22 cellular contexts compared by ENCODE assay signal in genomic region chr18:37641573-37641972, GRCh38.
"Had no signal": no experiment of that assay in that cellular context is flagged by ENCODE, and none has a peak within 500 bp of the region (broad histone marks: within the 10 kb centered on the region; RNA-seq: fewer than 3 reads in every experiment).

No MANE protein-coding gene starts in this region.

- H3K79me2 ChIP-seq: hepatocyte had no signal

- H3K4me1 ChIP-seq: colonic mucosa, gastroesophageal sphincter, heart left ventricle, left lung, psoas muscle, sigmoid colon, stomach, thyroid gland had no signal

- H3K27ac ChIP-seq: colonic mucosa, gastroesophageal sphincter, heart left ventricle, hepatocyte, left lung, psoas muscle, sigmoid colon, stomach, thyroid gland had no signal

- H3K4me2 ChIP-seq: hepatocyte had no signal

- H2AFZ ChIP-seq: hepatocyte had no signal

- H3K4me3 ChIP-seq: colonic mucosa, gastroesophageal sphincter, heart left ventricle, hepatocyte, left lung, psoas muscle, sigmoid colon, stomach, thyroid gland had no signal

- H3K9me3 ChIP-seq: colonic mucosa, thyroid gland had no signal

- H3K36me3 ChIP-seq: colonic mucosa, gastroesophageal sphincter, heart left ventricle, left lung, sigmoid colon, stomach, thyroid gland had no signal

- ATAC-seq: gastroesophageal sphincter; heart left ventricle; left cardiac atrium; left lung; naive thymus-derived CD8-positive, alpha-beta T cell; psoas muscle; right cardiac atrium; stimulated activated effector memory CD8-positive, alpha-beta T cell treated with anti-CD3 and anti-CD28 coated beads, Interleukin-12 subunit alpha, Interleukin-12 subunit beta, amount 100 ng/mL, for 72 hours had no signal

- H3K27me3 ChIP-seq: colonic mucosa, gastroesophageal sphincter, heart left ventricle, hepatocyte, left lung, sigmoid colon, stomach, thyroid gland had no signal

- DNase-seq: colonic mucosa; effector CD8-positive, alpha-beta T cell; endodermal cell; erythroblast; foreskin fibroblast; heart left ventricle; left cardiac atrium; left lung; naive thymus-derived CD8-positive, alpha-beta T cell; nephron progenitor cell; nucleus accumbens; psoas muscle; right cardiac atrium; sigmoid colon; stimulated activated CD4-positive, alpha-beta T cell treated with anti-CD3 and anti-CD28 coated beads, Interleukin-2, amount 100 ng/mL, for 24 hours; stimulated activated CD4-positive, alpha-beta T cell treated with anti-CD3 and anti-CD28 coated beads, Interleukin-4, amount 100 ng/mL, for 24 hours; stimulated activated naive CD4-positive, alpha-beta T cell treated with Interleukin-2 at 50 U/mL for 16 hours; stomach; thyroid gland had no signal
